ENCODE assay signal across 8 cellular contexts in genomic region chr19:49581007-49581508, GRCh38. TPM values are rescaled to one million over a fixed set of nuclear protein-coding genes. Genes with fewer than 3 reads are reported as not detected.
A peak's percentile ranks its signal among the peaks of the same experiment; 100 is the strongest.
DNase-seq lines count a peak whose midpoint lies in the region; ATAC-seq and TF ChIP-seq lines count a peak whose summit lies in the region.

TSS of gene PRRG2 (plus strand) at chr19:49581316. CDS start at chr19:49583220, 1,904 bp downstream.

- WGBS in liver, result 31% methylated on average over 15 of the region's 15 CpGs

- H3K36me3 Mint-ChIP-seq in activated CD8-positive, alpha-beta memory T cell treated with anti-CD3 and anti-CD28 coated beads, Interleukin-2, amount 10 ng/mL, durations not matched to agents 7 days and 5 days, result peaks cover 7% of the 10 kb centered on the region
- H3K36me3 Mint-ChIP-seq in type B pancreatic cell, result no peaks in the 10 kb centered on the region

- H3K27me3 Mint-ChIP-seq in activated CD8-positive, alpha-beta memory T cell treated with anti-CD3 and anti-CD28 coated beads, Interleukin-2, amount 10 ng/mL, durations not matched to agents 7 days and 5 days, result no peaks in the 10 kb centered on the region
- H3K27me3 Mint-ChIP-seq in type B pancreatic cell, result no peaks in the 10 kb centered on the region

- H3K9me3 Mint-ChIP-seq in activated CD8-positive, alpha-beta memory T cell treated with anti-CD3 and anti-CD28 coated beads, Interleukin-2, amount 10 ng/mL, durations not matched to agents 7 days and 5 days (ENCODE audit: low read depth), result no peaks in the 10 kb centered on the region
- no peaks in the 10 kb centered on the region for H3K9me3 Mint-ChIP-seq in type B pancreatic cell

- H3K4me3 ChIP-seq in astrocyte of the cerebellum (ENCODE audit: low read depth, low read length), result peak within 1 kb of the TSS; percentile 93
- H3K4me3 ChIP-seq in liver (ENCODE audit: low read depth in 1 of 3, low read length in 3 of 3), result peak within 1 kb of the TSS; percentile 59 to 87 (median 83)

- no peak for ATAC-seq in activated CD8-positive, alpha-beta memory T cell treated with anti-CD3 and anti-CD28 coated beads, Interleukin-2, amount 10 ng/mL, durations not matched to agents 7 days and 5 days
- ATAC-seq in HG02759 (IDR thresholded peaks at IDR 0.05; ENCODE audit: unreplicated experiment), result no peak

- H3K9me3 ChIP-seq in liver (ENCODE audit: control insufficient read depth in 4 of 4, low read length in 3 of 4), result no peaks in the 10 kb centered on the region

- DNase-seq in activated CD8-positive, alpha-beta memory T cell treated with anti-CD3 and anti-CD28 coated beads, Interleukin-2, amount 10 ng/mL, durations not matched to agents 7 days and 5 days, result no peak
- DNase-seq in activated CD8-positive, alpha-beta memory T cell treated with anti-CD3 and anti-CD28 coated beads for 24 hours, result no peak
- DNase-seq in astrocyte of the cerebellum (ENCODE audit: low read depth) (no peak), type B pancreatic cell (ENCODE audit: extremely low spot score, unreplicated experiment) (no peak), DMS 273 treated with DMSO at 0.1 percent for 48 hours (lab: John Stamatoyannopoulos, UW) (no peak)
- no peak for DNase-seq in stimulated activated CD4-positive, alpha-beta T cell treated with anti-CD3 and anti-CD28 coated beads, Interleukin-12 subunit alpha, Interleukin-12 subunit beta, amount 100 ng/mL, for 4 hours

- H3K36me3 ChIP-seq in liver (ENCODE audit: control insufficient read depth in 4 of 4, insufficient read depth in 3 of 4, low read depth in 1 of 4, low read length in 3 of 4), result peaks cover 0 to 2% (median 0%) of the 10 kb centered on the region in 4 donors

- H3K27ac ChIP-seq in liver (ENCODE audit: low read depth in 1 of 2, low read length in 2 of 2), result peak within 1 kb of the TSS; percentile 7 to 32

- TF ChIP-seq CTCF in astrocyte of the cerebellum (IDR thresholded peaks at IDR 0.05; ENCODE audit: low read depth, low read length, missing control alignments) (no peak), liver (IDR thresholded peaks at IDR 0.05; ENCODE audit: low read depth, low read length, missing input control) (no peak), type B pancreatic cell (conservative IDR thresholded peaks at IDR 0.05) (no peak)

- H3K4me1 Mint-ChIP-seq in activated CD8-positive, alpha-beta memory T cell treated with anti-CD3 and anti-CD28 coated beads, Interleukin-2, amount 10 ng/mL, durations not matched to agents 7 days and 5 days, result peaks cover 28% of the 10 kb centered on the region
- peaks cover 23% of the 10 kb centered on the region for H3K4me1 Mint-ChIP-seq in type B pancreatic cell (ENCODE audit: unreplicated experiment)

- H3K27me3 ChIP-seq in liver (ENCODE audit: control insufficient read depth in 4 of 4, insufficient read depth in 4 of 4, low read length in 3 of 4), result no peaks in the 10 kb centered on the region

- peak within 1 kb of the TSS; percentile 71 to 90 for H3K9ac ChIP-seq in liver (ENCODE audit: low read depth in 1 of 2, low read length in 2 of 2)

- peak within 1 kb of the TSS; percentile 92 for H3K4me3 Mint-ChIP-seq in activated CD8-positive, alpha-beta memory T cell treated with anti-CD3 and anti-CD28 coated beads, Interleukin-2, amount 10 ng/mL, durations not matched to agents 7 days and 5 days
- peak within 1 kb of the TSS; percentile 96 for H3K4me3 Mint-ChIP-seq in type B pancreatic cell

- CTCF ChIA-PET in activated CD8-positive, alpha-beta memory T cell treated with anti-CD3 and anti-CD28 coated beads, Interleukin-2, amount 10 ng/mL, durations not matched to agents 7 days and 5 days (lab: Charles Lee), result interaction anchor here (1.2 to 4.2 kb wide), 13 partner anchors 9 to 105 kb away, joined by 3 to 55 read pairs (median 7); partner anchors contain the start of genes PRMT1 and RRAS

- no peak for TF ChIP-seq RAD21 in liver (IDR thresholded peaks at IDR 0.05)

- peaks cover 4 to 22% (median 18%) of the 10 kb centered on the region in 4 donors for H3K4me1 ChIP-seq in liver (ENCODE audit: control insufficient read depth in 4 of 4, insufficient read depth in 4 of 4, low read length in 3 of 4)

- in situ Hi-C loops in astrocyte of the cerebellum (cut with HindIII; ENCODE audit: low sequenced_read_pairs), result no loop called here

- H3K27ac Mint-ChIP-seq in activated CD8-positive, alpha-beta memory T cell treated with anti-CD3 and anti-CD28 coated beads, Interleukin-2, amount 10 ng/mL, durations not matched to agents 7 days and 5 days, result peak within 1 kb of the TSS; percentile 94
- H3K27ac Mint-ChIP-seq in type B pancreatic cell, result peak within 1 kb of the TSS; percentile 85

TF ChIP-seq in liver, 16 proteins besides CTCF, POLR2A, EP300 and RAD21:
- TF ChIP-seq TAF1 (conservative IDR thresholded peaks at IDR 0.05), result no peak
- TF ChIP-seq JUND (IDR thresholded peaks at IDR 0.05), result no peak
- no peak for TF ChIP-seq GABPA (IDR thresholded peaks at IDR 0.05 in 1 of 2, conservative IDR thresholded peaks at IDR 0.05 in 1 of 2)
- no peak for TF ChIP-seq ATF3 (IDR thresholded peaks at IDR 0.05)
- no peak for TF ChIP-seq ZBTB33 (IDR thresholded peaks at IDR 0.05)
- no peak for TF ChIP-seq HNF4G (IDR thresholded peaks at IDR 0.05)
TF ChIP-seq in liver: peak in this region for 0.

RNA-seq across cellular contexts. Expression of gene PRRG2, which starts in this region (rescaled TPM):
- total RNA-seq in activated CD8-positive, alpha-beta memory T cell treated with anti-CD3 and anti-CD28 coated beads, Interleukin-2, amount 10 ng/mL, durations not matched to agents 7 days and 5 days, result 1 to 10 TPM in 1 of 2 experiments, under 1 TPM in 1; 0.49 to 2.4 TPM
- total RNA-seq in liver, result 1 to 10 TPM; 1.1 to 1.4 TPM
- polyA plus RNA-seq in liver, result 1 to 10 TPM; 2.8 TPM
- total RNA-seq in type B pancreatic cell (ENCODE audit: low replicate concordance), result 5.1 and 5.2 TPM in 2 replicates
